Comparison of ENCODE assay signal across 8 cellular contexts in the genomic region with DNA sequence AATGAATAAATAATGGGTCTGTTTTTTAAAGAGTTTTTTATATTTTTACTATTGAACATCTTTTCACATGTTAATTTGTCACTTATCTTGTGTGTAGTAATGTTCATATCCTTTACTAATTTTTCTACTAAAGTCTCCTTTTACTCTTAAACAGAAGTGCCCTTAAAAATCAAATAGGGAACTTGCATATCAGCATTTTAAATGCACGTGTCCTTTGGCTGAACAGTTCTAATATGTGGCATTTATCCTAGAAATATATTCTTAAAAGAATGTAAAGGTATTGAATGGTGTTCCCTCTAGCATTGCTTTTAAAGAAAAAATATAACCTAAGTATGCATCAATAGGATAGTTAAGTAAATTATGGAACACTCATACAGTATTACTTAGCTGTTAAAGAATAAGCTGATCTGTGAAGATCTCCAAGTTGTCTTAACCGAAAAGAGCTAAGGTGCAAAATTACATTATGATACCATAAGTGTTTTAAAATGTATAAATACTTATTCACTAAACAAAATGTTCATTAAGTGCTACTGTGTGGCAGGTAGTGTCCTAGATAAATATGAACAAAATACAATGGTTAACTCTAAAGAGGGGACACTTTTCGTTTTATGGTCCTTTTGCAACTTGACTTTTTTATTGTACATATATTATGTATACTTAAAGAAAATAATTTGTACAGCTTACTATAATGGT. TPM values are rescaled to one million over a fixed set of nuclear protein-coding genes. Genes with fewer than 3 reads are reported as not detected.
DNase-seq lines count a peak whose midpoint lies in the region; ATAC-seq and TF ChIP-seq lines count a peak whose summit lies in the region.

No MANE protein-coding gene starts in this region.

- TF ChIP-seq CTCF in left lung (IDR thresholded peaks at IDR 0.05) (no peak), adrenal gland (IDR thresholded peaks at IDR 0.05) (no peak)

- no peak for TF ChIP-seq POLR2A in adrenal gland (IDR thresholded peaks at IDR 0.05)

- H3K4me1 ChIP-seq in left lung (peaks cover 0 to 16% of the 10 kb centered on the region in 2 donors), thymus (ENCODE audit: control insufficient read depth, insufficient read depth, low read length) (peaks cover 6% of the 10 kb centered on the region), adrenal gland (replicated peaks in 1 of 2) (peaks cover 0 to 17% of the 10 kb centered on the region in 2 donors)

- peaks cover 19% of the 10 kb centered on the region for H3K36me3 Mint-ChIP-seq in activated CD8-positive, alpha-beta memory T cell treated with anti-CD3 and anti-CD28 coated beads, Interleukin-2, amount 10 ng/mL, durations not matched to agents 7 days and 5 days
- H3K36me3 Mint-ChIP-seq in activated naive CD8-positive, alpha-beta T cell treated with anti-CD3 and anti-CD28 coated beads for 36 hours = peaks cover 29% of the 10 kb centered on the region

- CTCF ChIA-PET in activated CD8-positive, alpha-beta memory T cell treated with anti-CD3 and anti-CD28 coated beads, Interleukin-2, amount 10 ng/mL, durations not matched to agents 7 days and 5 days (lab: Charles Lee) = interaction anchor here (1.0 to 3.0 kb wide), 3 partner anchors 13 to 75 kb away, joined by 3 to 12 read pairs (median 3); a partner anchor contains a TSS

- no peak for DNase-seq in activated CD8-positive, alpha-beta memory T cell treated with anti-CD3 and anti-CD28 coated beads, Interleukin-2, amount 10 ng/mL, durations not matched to agents 7 days and 5 days
- DNase-seq in activated CD8-positive, alpha-beta memory T cell treated with anti-CD3 and anti-CD28 coated beads, Interleukin-2, amount 50 U/mL, for 48 hours = no peak
- no peak for DNase-seq in activated naive CD8-positive, alpha-beta T cell treated with anti-CD3 and anti-CD28 coated beads for 36 hours
- no peak for DNase-seq in left lung
- no peak for DNase-seq in stimulated activated naive CD4-positive, alpha-beta T cell (lab: John Stamatoyannopoulos, UW)
- no peak for DNase-seq in adrenal gland

- H3K27ac Mint-ChIP-seq in activated CD8-positive, alpha-beta memory T cell treated with anti-CD3 and anti-CD28 coated beads, Interleukin-2, amount 10 ng/mL, durations not matched to agents 7 days and 5 days = no peak overlapping the region
- no peak overlapping the region for H3K27ac Mint-ChIP-seq in activated naive CD8-positive, alpha-beta T cell treated with anti-CD3 and anti-CD28 coated beads for 36 hours

- H3K27me3 ChIP-seq in left lung (peaks cover 0 to 7% of the 10 kb centered on the region in 2 donors), thymus (ENCODE audit: control insufficient read depth, insufficient read depth) (no peaks in the 10 kb centered on the region), adrenal gland (no peaks in the 10 kb centered on the region)

- H3K4me3 Mint-ChIP-seq in activated CD8-positive, alpha-beta memory T cell treated with anti-CD3 and anti-CD28 coated beads, Interleukin-2, amount 10 ng/mL, durations not matched to agents 7 days and 5 days = peak overlapping the region; percentile 81
- peak overlapping the region; percentile 87 for H3K4me3 Mint-ChIP-seq in activated naive CD8-positive, alpha-beta T cell treated with anti-CD3 and anti-CD28 coated beads for 36 hours

- H3K9me3 ChIP-seq in left lung (peaks cover 0 to 4% of the 10 kb centered on the region in 2 donors), thymus (ENCODE audit: control insufficient read depth) (no peaks in the 10 kb centered on the region), adrenal gland (replicated peaks in 1 of 3) (no peaks in the 10 kb centered on the region)

- intact Hi-C loops in left lung (cut with DNase I) = no loop called here
- intact Hi-C loops in adrenal gland (cut with DNase I) = loop anchor here in 1 of 2 donors (10.0 kb wide), 1 partner anchor 74 kb away; no protein-coding TSS in a partner anchor

- ATAC-seq in activated CD8-positive, alpha-beta memory T cell treated with anti-CD3 and anti-CD28 coated beads, Interleukin-2, amount 10 ng/mL, durations not matched to agents 7 days and 5 days = peak; percentile 7
- ATAC-seq in left lung (no peak), HG03039 (IDR thresholded peaks at IDR 0.05; ENCODE audit: unreplicated experiment) (no peak)

- peaks cover 14% of the 10 kb centered on the region for H3K4me1 Mint-ChIP-seq in activated CD8-positive, alpha-beta memory T cell treated with anti-CD3 and anti-CD28 coated beads, Interleukin-2, amount 10 ng/mL, durations not matched to agents 7 days and 5 days
- peaks cover 8% of the 10 kb centered on the region for H3K4me1 Mint-ChIP-seq in activated naive CD8-positive, alpha-beta T cell treated with anti-CD3 and anti-CD28 coated beads for 36 hours

- peaks cover 0 to 28% of the 10 kb centered on the region in 2 donors for H3K36me3 ChIP-seq in left lung
- peaks cover 8% of the 10 kb centered on the region for H3K36me3 ChIP-seq in thymus (ENCODE audit: control insufficient read depth, insufficient read depth)
- H3K36me3 ChIP-seq in adrenal gland (replicated peaks in 1 of 2) = peaks cover 0 to 28% of the 10 kb centered on the region in 2 donors

- no peaks in the 10 kb centered on the region for H3K9me3 Mint-ChIP-seq in activated CD8-positive, alpha-beta memory T cell treated with anti-CD3 and anti-CD28 coated beads, Interleukin-2, amount 10 ng/mL, durations not matched to agents 7 days and 5 days (ENCODE audit: low read depth)
- peaks cover 6% of the 10 kb centered on the region for H3K9me3 Mint-ChIP-seq in activated naive CD8-positive, alpha-beta T cell treated with anti-CD3 and anti-CD28 coated beads for 36 hours

- H3K4me3 ChIP-seq in left lung (peak overlapping the region; percentile 47 to 56), thymus (ENCODE audit: low read length) (peak overlapping the region; percentile 85), adrenal gland (peak overlapping the region in 2 of 4 donors; percentile 71 to 74)

- 52% methylated on average over 3 of the region's 3 CpGs for WGBS in thymus
- WGBS in adrenal gland, 4 donors = 41 to 45% (median 43%) methylated on average over 3 of the region's 3 CpGs

- H3K27ac ChIP-seq in left lung (no peak overlapping the region), thymus (ENCODE audit: low read depth) (no peak overlapping the region), adrenal gland (no peak overlapping the region)

- peaks cover 5% of the 10 kb centered on the region for H3K27me3 Mint-ChIP-seq in activated CD8-positive, alpha-beta memory T cell treated with anti-CD3 and anti-CD28 coated beads, Interleukin-2, amount 10 ng/mL, durations not matched to agents 7 days and 5 days
- peaks cover 10% of the 10 kb centered on the region for H3K27me3 Mint-ChIP-seq in activated naive CD8-positive, alpha-beta T cell treated with anti-CD3 and anti-CD28 coated beads for 36 hours

RNA-seq across cellular contexts. Expression of a gene that starts 0.6 kb away (rescaled TPM):
- 1 to 10 TPM; 3.9 to 4.2 TPM for total RNA-seq in activated CD8-positive, alpha-beta memory T cell treated with anti-CD3 and anti-CD28 coated beads, Interleukin-2, amount 10 ng/mL, durations not matched to agents 7 days and 5 days
- 1 to 10 TPM; 3.4 to 3.8 TPM for total RNA-seq in activated naive CD8-positive, alpha-beta T cell treated with anti-CD3 and anti-CD28 coated beads for 36 hours
- total RNA-seq in left lung (1 to 10 TPM; 3.8 to 4.6 TPM), adrenal gland (1 to 10 TPM; 1.1 to 5.5 (median 3.0) TPM)
- polyA plus RNA-seq in thymus (4.5 TPM), adrenal gland (1 to 10 TPM; 2.5 to 7.9 (median 4.4) TPM)

RNA-seq across cellular contexts. Expression of a gene that starts 13.8 kb away (rescaled TPM):
- total RNA-seq in activated CD8-positive, alpha-beta memory T cell treated with anti-CD3 and anti-CD28 coated beads, Interleukin-2, amount 10 ng/mL, durations not matched to agents 7 days and 5 days = 10 to 100 TPM in 1 of 2 experiments, 1 to 10 TPM in 1; 7.8 to 11.7 TPM
- 1 to 10 TPM; 5.2 to 5.8 TPM for total RNA-seq in activated naive CD8-positive, alpha-beta T cell treated with anti-CD3 and anti-CD28 coated beads for 36 hours
- total RNA-seq in left lung = 1 to 10 TPM; 9.6 to 9.9 TPM
- polyA plus RNA-seq in thymus = 18.2 TPM
- total RNA-seq in adrenal gland = 10 to 100 TPM in 7 of 8 donors, 1 to 10 TPM in 1; 7.2 to 24.0 (median 16.1) TPM
- 10 to 100 TPM; 12.9 to 21.9 (median 19.0) TPM for polyA plus RNA-seq in adrenal gland

RNA-seq across cellular contexts. Expression of a gene that starts 21.6 kb away (rescaled TPM):
- under 1 TPM in 1 of 2 experiments, not detected in 1; 0.26 TPM for total RNA-seq in activated CD8-positive, alpha-beta memory T cell treated with anti-CD3 and anti-CD28 coated beads, Interleukin-2, amount 10 ng/mL, durations not matched to agents 7 days and 5 days
- total RNA-seq in activated naive CD8-positive, alpha-beta T cell treated with anti-CD3 and anti-CD28 coated beads for 36 hours = under 1 TPM; 0.46 to 0.64 TPM
- total RNA-seq in left lung (1 to 10 TPM; 1.0 to 1.5 TPM), adrenal gland (1 to 10 TPM in 5 of 8 donors, under 1 TPM in 2, not detected in 1; 0.37 to 1.8 (median 1.3) TPM)
- polyA plus RNA-seq in thymus (1.5 TPM), adrenal gland (1 to 10 TPM; 2.2 to 3.4 (median 2.3) TPM)

RNA-seq across cellular contexts. Expression of a gene that starts 28.7 kb away (rescaled TPM):
- 1 to 10 TPM; 5.7 to 6.1 TPM for total RNA-seq in activated CD8-positive, alpha-beta memory T cell treated with anti-CD3 and anti-CD28 coated beads, Interleukin-2, amount 10 ng/mL, durations not matched to agents 7 days and 5 days
- total RNA-seq in activated naive CD8-positive, alpha-beta T cell treated with anti-CD3 and anti-CD28 coated beads for 36 hours = 1 to 10 TPM; 4.5 to 5.0 TPM
- 1 to 10 TPM; 4.9 to 5.4 TPM for total RNA-seq in left lung
- polyA plus RNA-seq in thymus = 8.6 TPM
- 1 to 10 TPM; 1.5 to 7.3 (median 4.6) TPM for total RNA-seq in adrenal gland
- polyA plus RNA-seq in adrenal gland = 1 to 10 TPM; 3.6 to 4.3 (median 4.2) TPM

RNA-seq across cellular contexts. Expression of a gene that starts 55.2 kb away (rescaled TPM):
- total RNA-seq in activated CD8-positive, alpha-beta memory T cell treated with anti-CD3 and anti-CD28 coated beads, Interleukin-2, amount 10 ng/mL, durations not matched to agents 7 days and 5 days = 1 to 10 TPM; 1.0 to 1.7 TPM
- 1 to 10 TPM; 2.5 to 3.0 TPM for total RNA-seq in activated naive CD8-positive, alpha-beta T cell treated with anti-CD3 and anti-CD28 coated beads for 36 hours
- total RNA-seq in left lung (10 to 100 TPM in 1 of 2 donors, 1 to 10 TPM in 1; 7.1 to 30.8 TPM), adrenal gland (10 to 100 TPM in 4 of 8 donors, 1 to 10 TPM in 4; 2.3 to 13.5 (median 9.8) TPM)
- polyA plus RNA-seq in thymus (3.9 TPM), adrenal gland (1 to 10 TPM; 3.7 to 7.9 (median 4.3) TPM)
